Comparison of ENCODE assay signal across 8 cellular contexts in genomic region chr6:7136859-7137334, GRCh38. TPM values are rescaled to one million over a fixed set of nuclear protein-coding genes. Genes with fewer than 3 reads are reported as not detected.
DNase-seq lines count a peak whose midpoint lies in the region; ATAC-seq and TF ChIP-seq lines count a peak whose summit lies in the region.

No MANE protein-coding gene starts in this region.

- peak; percentile 62 for DNase-seq in GM13977 (ENCODE audit: low spot score)
- DNase-seq in NAMALWA (ENCODE audit: low spot score) = peak; percentile 83
- DNase-seq in fibroblast of villous mesenchyme (ENCODE audit: low read depth) = no peak
- no peak for DNase-seq in thoracic aorta (ENCODE audit: low spot score)
- DNase-seq in lower leg skin (ENCODE audit: low spot score in 2 of 2) = no peak
- DNase-seq in cerebellar cortex (ENCODE audit: low spot score) = no peak

- no peaks in the 10 kb centered on the region for H3K36me3 ChIP-seq in thoracic aorta

- H3K4me3 ChIP-seq in fibroblast of villous mesenchyme (ENCODE audit: low read depth, low read length) = peak overlapping the region; percentile 40
- H3K4me3 ChIP-seq in thoracic aorta = no peak overlapping the region
- H3K4me3 ChIP-seq in lower leg skin (ENCODE audit: low read depth, poor library complexity, severe bottlenecking) = no peak overlapping the region

- peak; percentile 49 for ATAC-seq in GM21723 (IDR thresholded peaks at IDR 0.05; ENCODE audit: unreplicated experiment)
- ATAC-seq in thoracic aorta (ENCODE audit: insufficient number of reproducible peaks, low FRiP score, low read depth) = no peak
- no peak for ATAC-seq in esophagus mucosa

- no peak for TF ChIP-seq POLR2A in lower leg skin (IDR thresholded peaks at IDR 0.05)

- no peaks in the 10 kb centered on the region for H3K27me3 ChIP-seq in thoracic aorta (replicated peaks; ENCODE audit: insufficient read depth)

- no peaks in the 10 kb centered on the region for H3K9me3 ChIP-seq in thoracic aorta

- no peak for TF ChIP-seq CTCF in GM13977 (IDR thresholded peaks at IDR 0.05; ENCODE audit: extremely low read depth, insufficient read depth, missing control alignments)
- no peak for TF ChIP-seq CTCF in fibroblast of villous mesenchyme (IDR thresholded peaks at IDR 0.05; ENCODE audit: insufficient read depth, low read depth, low read length)
- TF ChIP-seq CTCF in thoracic aorta (IDR thresholded peaks at IDR 0.05) = no peak
- no peak for TF ChIP-seq CTCF in lower leg skin (IDR thresholded peaks at IDR 0.05)

- peak overlapping the region; percentile 31 to 53 for H3K27ac ChIP-seq in thoracic aorta

- H3K4me1 ChIP-seq in thoracic aorta (ENCODE audit: control insufficient read depth in 1 of 2, low read depth in 2 of 2) = peaks cover 12 to 22% of the 10 kb centered on the region in 2 donors

- intact Hi-C loops in lower leg skin (cut with DNase I; ENCODE audit: low total_unique reads) = no loop called here

- WGBS in lower leg skin, 2 donors = 50 to 52% methylated on average over 8 of the region's 8 CpGs

- in situ Hi-C loops in GM13977 (cut with MboI; ENCODE audit: low pct_unique_long_range_greater_than_20kb, low sequenced_read_pairs, unreplicated experiment) = no loop called here

RNA-seq across cellular contexts. Expression of gene RREB1, which starts 29.1 kb away (rescaled TPM):
- 24.5 and 26.3 TPM in 2 replicates for total RNA-seq in fibroblast of villous mesenchyme
- 10 to 100 TPM; 30.6 to 39.3 TPM for total RNA-seq in thoracic aorta
- 75.8 TPM for total RNA-seq in esophagus mucosa
- total RNA-seq in lower leg skin = 10 to 100 TPM; 40.8 to 68.6 (median 54.4) TPM

Comparison
In these comparisons a context has a peak if more than half of its experiments do, and no peak if none do; other contexts are left out.
1. DNase-seq: peak in GM13977 (single experiment) and NAMALWA (single experiment); none in fibroblast of villous mesenchyme (single experiment), thoracic aorta (single experiment), lower leg skin (0 of 2) and cerebellar cortex (single experiment).